ENCODE assay signal across 1 cellular context in genomic region chr6:89242574-89243330, GRCh38.
TF ChIP-seq lines count a peak whose summit lies in the region.

No MANE protein-coding gene starts in this region.

TF ChIP-seq in Ishikawa, 13 proteins besides CTCF, POLR2A, EP300 and RAD21 (continued from another document):
- no peak for TF ChIP-seq REST (IDR thresholded peaks at IDR 0.05; ENCODE audit: low read depth)
- TF ChIP-seq USF1 (IDR thresholded peaks at IDR 0.05) = no peak
- no peak for TF ChIP-seq TEAD4 (IDR thresholded peaks at IDR 0.05)
